ENCODE assay signal across 9 cellular contexts in genomic region chr12:47277972-47278448, GRCh38.
A peak's percentile ranks its signal among the peaks of the same experiment; 100 is the strongest.
DNase-seq lines count a peak whose midpoint lies in the region; ATAC-seq and TF ChIP-seq lines count a peak whose summit lies in the region.
"Had no signal": no experiment of that assay in that cellular context is flagged by ENCODE, and none has a peak within 500 bp of the region (broad histone marks: within the 10 kb centered on the region; RNA-seq: fewer than 3 reads in every experiment).

No MANE protein-coding gene starts in this region.

- peak overlapping the region; percentile 85 for H3K27ac Mint-ChIP-seq in T-helper 2 cell treated with Interferon-gamma antibody and Interleukin-4, amounts not matched to agents 5 μg/mL and 100 μg/mL, for 36 hours
- no peak overlapping the region for H3K27ac Mint-ChIP-seq in endodermal cell

- peak overlapping the region; percentile 3 for H3K4me3 Mint-ChIP-seq in T-helper 2 cell treated with Interferon-gamma antibody and Interleukin-4, amounts not matched to agents 5 μg/mL and 100 μg/mL, for 36 hours
- H3K4me3 Mint-ChIP-seq in endodermal cell: no peak overlapping the region

- H3K4me1 Mint-ChIP-seq in T-helper 2 cell treated with Interferon-gamma antibody and Interleukin-4, amounts not matched to agents 5 μg/mL and 100 μg/mL, for 36 hours (ENCODE audit: low read depth): peaks cover 65% of the 10 kb centered on the region
- peaks cover 27% of the 10 kb centered on the region for H3K4me1 Mint-ChIP-seq in endodermal cell

- H3K4me1 ChIP-seq in esophagus (ENCODE audit: control insufficient read depth in 2 of 2, insufficient read depth in 2 of 2, low read length in 1 of 2) (peaks cover 0 to 5% of the 10 kb centered on the region in 2 donors), endodermal cell (ENCODE audit: control insufficient read depth, insufficient read depth, low read length) (peaks cover 8% of the 10 kb centered on the region)

- H3K36me3 Mint-ChIP-seq in T-helper 2 cell treated with Interferon-gamma antibody and Interleukin-4, amounts not matched to agents 5 μg/mL and 100 μg/mL, for 36 hours (ENCODE audit: low read depth): peaks cover 4% of the 10 kb centered on the region
- no peaks in the 10 kb centered on the region for H3K36me3 Mint-ChIP-seq in endodermal cell (ENCODE audit: low read depth)

- in situ Hi-C loops in SK-MEL-5 (cut with HindIII; ENCODE audit: low pct_unique_long_range_greater_than_20kb, low sequenced_read_pairs): no loop called here

- no peak overlapping the region for H3K9ac ChIP-seq in endodermal cell (ENCODE audit: extremely low read depth, low read length, poor library complexity, severe bottlenecking)

- no peak for TF ChIP-seq CTCF in endodermal cell (conservative IDR thresholded peaks at IDR 0.05)

- ATAC-seq in HG03159 (IDR thresholded peaks at IDR 0.05; ENCODE audit: unreplicated experiment): no peak

- H3K27me3 Mint-ChIP-seq in T-helper 2 cell treated with Interferon-gamma antibody and Interleukin-4, amounts not matched to agents 5 μg/mL and 100 μg/mL, for 36 hours (ENCODE audit: low read depth): no peaks in the 10 kb centered on the region
- no peaks in the 10 kb centered on the region for H3K27me3 Mint-ChIP-seq in endodermal cell (ENCODE audit: insufficient read depth)

- H3K4me3 ChIP-seq in esophagus (ENCODE audit: low read depth in 1 of 2, low read length in 2 of 2): no peak overlapping the region
- H3K4me3 ChIP-seq in endodermal cell (ENCODE audit: low read length): no peak overlapping the region
- H3K4me3 ChIP-seq: ovary had no signal

- peak; percentile 29 for DNase-seq in T-helper 2 cell treated with Interferon-gamma antibody and Interleukin-4, amounts not matched to agents 5 μg/mL and 100 μg/mL, for 36 hours (ENCODE audit: low spot score)
- DNase-seq in T-helper 2 cell (no peak), SK-MEL-5 (ENCODE audit: low read depth, low spot score) (peak; percentile 56), NCI-H2196 (lab: John Stamatoyannopoulos, UW; ENCODE audit: unreplicated experiment) (no peak), endodermal cell (no peak)
- DNase-seq in stimulated activated CD4-positive, alpha-beta T cell treated with anti-CD3 and anti-CD28 coated beads, Interleukin-15, amount 100 ng/mL, for 24 hours: peak; percentile 40
- DNase-seq: ovary had no signal

- H3K27me3 ChIP-seq in esophagus (ENCODE audit: control insufficient read depth in 1 of 2, insufficient read depth in 2 of 2, low read length in 2 of 2) (no peaks in the 10 kb centered on the region), endodermal cell (ENCODE audit: control insufficient read depth, insufficient read depth, low read length, poor library complexity, severe bottlenecking) (no peaks in the 10 kb centered on the region)
- H3K27me3 ChIP-seq: ovary had no signal

- no peaks in the 10 kb centered on the region for H3K9me3 Mint-ChIP-seq in T-helper 2 cell treated with Interferon-gamma antibody and Interleukin-4, amounts not matched to agents 5 μg/mL and 100 μg/mL, for 36 hours
- H3K9me3 Mint-ChIP-seq in endodermal cell: no peaks in the 10 kb centered on the region

- H3K27ac ChIP-seq in esophagus (ENCODE audit: low read depth in 2 of 2, low read length in 1 of 2): peak overlapping the region; percentile 11 to 76
- H3K27ac ChIP-seq in endodermal cell (ENCODE audit: low read depth, low read length): no peak overlapping the region
- H3K27ac ChIP-seq: ovary had no signal

- H3K36me3 ChIP-seq in esophagus (ENCODE audit: control insufficient read depth in 2 of 2, insufficient read depth in 2 of 2, low read length in 1 of 2) (no peaks in the 10 kb centered on the region), endodermal cell (ENCODE audit: control insufficient read depth, insufficient read depth, low read length) (no peaks in the 10 kb centered on the region)
- H3K36me3 ChIP-seq: ovary had no signal

- H3K9me3 ChIP-seq in esophagus (ENCODE audit: control insufficient read depth in 2 of 2, insufficient read depth in 1 of 2, low read depth in 1 of 2, low read length in 1 of 2) (no peaks in the 10 kb centered on the region), endodermal cell (ENCODE audit: control insufficient read depth, low read length) (no peaks in the 10 kb centered on the region)
- H3K9me3 ChIP-seq: ovary had no signal

- WGBS in esophagus, 2 donors: 74 to 77% methylated on average over 1 of the region's 1 CpG
- 100% methylated on average over 1 of the region's 1 CpG; no CpG with 5 or more reads in 1 of the 2 experiments for WGBS in endodermal cell (ENCODE audit: insufficient coverage in 1 of 2, insufficient read length in 1 of 2), 2 experiments

Comparison
In these comparisons a context has a peak if more than half of its experiments do, and no peak if none do; other contexts are left out.
1. DNase-seq: peak in T-helper 2 cell treated with Interferon-gamma antibody and Interleukin-4, amounts not matched to agents 5 μg/mL and 100 μg/mL, for 36 hours (single experiment), SK-MEL-5 (single experiment) and stimulated activated CD4-positive, alpha-beta T cell treated with anti-CD3 and anti-CD28 coated beads, Interleukin-15, amount 100 ng/mL, for 24 hours (single experiment); none in T-helper 2 cell (0 of 5), NCI-H2196 (single experiment) and endodermal cell (single experiment).